Comparison of ENCODE assay signal across 20 cellular contexts in genomic region chr6:159473844-159474243, GRCh38.
"Had no signal": no experiment of that assay in that cellular context is flagged by ENCODE, and none has a peak within 500 bp of the region (broad histone marks: within the 10 kb centered on the region; RNA-seq: fewer than 3 reads in every experiment).

No MANE protein-coding gene starts in this region.

- DNase-seq: activated CD4-positive, alpha-beta T cell treated with anti-CD3 and anti-CD28 coated beads, Interleukin-2, amount 10 ng/mL, durations not matched to agents 7 days and 5 days; activated CD8-positive, alpha-beta T cell treated with anti-CD3 and anti-CD28 coated beads, Interleukin-2, amount 10 ng/mL, durations not matched to agents 7 days and 5 days; activated effector memory CD4-positive, alpha-beta T cell treated with Interleukin-2 at 50 U/mL for 16 hours; activated naive CD4-positive, alpha-beta T cell treated with anti-CD3 and anti-CD28 coated beads, Interleukin-2, amount 50 U/mL, for 16 hours; activated T-cell treated with anti-CD3 and anti-CD28 coated beads, Interleukin-2, amount 50 U/mL, for 48 hours; effector CD8-positive, alpha-beta T cell; foreskin melanocyte; kidney; mammary epithelial cell; midbrain; nephron progenitor cell; nucleus accumbens; stimulated activated CD4-positive, alpha-beta T cell treated with anti-CD3 and anti-CD28 coated beads, Interleukin-12 subunit alpha, Interleukin-12 subunit beta, amount 100 ng/mL, for 4 hours; stimulated activated CD4-positive, alpha-beta T cell treated with anti-CD3 and anti-CD28 coated beads, Interleukin-1b, Interleukin-23, amount 100 ng/mL, for 48 hours; stimulated activated naive CD8-positive, alpha-beta T cell treated with anti-CD3 and anti-CD28 coated beads, Interleukin-15, Interleukin-2, amounts not matched to agents 100 U/mL and 50 U/mL, for 24 hours; trophoblast cell had no signal

- H3K36me3 ChIP-seq: ascending aorta, esophagus muscularis mucosa, vagina had no signal

- H3K27me3 ChIP-seq: ascending aorta, esophagus muscularis mucosa, vagina had no signal

- H3K9me3 ChIP-seq: ascending aorta, esophagus muscularis mucosa, vagina had no signal

- H3K4me3 ChIP-seq: ascending aorta, esophagus muscularis mucosa, vagina had no signal

- H3K4me1 ChIP-seq: ascending aorta, vagina had no signal

- ATAC-seq: activated CD8-positive, alpha-beta T cell treated with anti-CD3 and anti-CD28 coated beads, Interleukin-2, amount 10 ng/mL, durations not matched to agents 7 days and 5 days; left lobe of liver; stimulated activated naive CD8-positive, alpha-beta T cell treated with anti-CD3 and anti-CD28 coated beads, Interleukin-15, Interleukin-2, amounts not matched to agents 100 U/mL and 50 U/mL, for 24 hours had no signal

- H3K27ac ChIP-seq: ascending aorta, esophagus muscularis mucosa, vagina had no signal
